ENCODE assay signal across 26 cellular contexts in genomic region chr3:25465266-25465860, GRCh38. TPM values are rescaled to one million over a fixed set of nuclear protein-coding genes. Genes with fewer than 3 reads are reported as not detected.
"Had no signal": no experiment of that assay in that cellular context is flagged by ENCODE, and none has a peak within 500 bp of the region (broad histone marks: within the 10 kb centered on the region; RNA-seq: fewer than 3 reads in every experiment).

No MANE protein-coding gene starts in this region.

- H3K27ac Mint-ChIP-seq: activated naive CD4-positive, alpha-beta T cell treated with anti-CD3 and anti-CD28 coated beads, Interleukin-2, amount 50 U/mL, for 24 hours; activated T-cell treated with anti-CD3 and anti-CD28 coated beads, Interleukin-2, amount 50 U/mL, for 72 hours; nephron progenitor cell; stimulated activated naive CD8-positive, alpha-beta T cell treated with anti-CD3 and anti-CD28 coated beads, Interleukin-15, amount 100 ng/mL, for 72 hours had no signal

- H3K9me3 ChIP-seq: ascending aorta, gastroesophageal sphincter, heart left ventricle, right lobe of liver, suprapubic skin, transverse colon, vagina had no signal

- H3K27ac ChIP-seq: ascending aorta, coronary artery, right lobe of liver, suprapubic skin, transverse colon, vagina, VCaP had no signal

- H3K4me3 Mint-ChIP-seq: activated naive CD4-positive, alpha-beta T cell treated with anti-CD3 and anti-CD28 coated beads, Interleukin-2, amount 50 U/mL, for 24 hours; activated T-cell treated with anti-CD3 and anti-CD28 coated beads, Interleukin-2, amount 50 U/mL, for 72 hours; nephron progenitor cell; stimulated activated naive CD8-positive, alpha-beta T cell treated with anti-CD3 and anti-CD28 coated beads, Interleukin-15, amount 100 ng/mL, for 72 hours had no signal

- H3K4me2 ChIP-seq: smooth muscle cell had no signal

- DNase-seq: activated CD4-positive, alpha-beta T cell treated with anti-CD3 and anti-CD28 coated beads, Interleukin-2, amount 50 U/mL, for 1 hour; activated CD4-positive, CD25-positive, alpha-beta regulatory T cell treated with anti-CD3 and anti-CD28 coated beads, Interleukin-2, amount 50 U/mL, for 72 hours; activated CD8-positive, alpha-beta memory T cell treated with anti-CD3 and anti-CD28 coated beads for 24 hours; activated CD8-positive, alpha-beta memory T cell treated with anti-CD3 and anti-CD28 coated beads, Interleukin-2, amount 50 U/mL, for 48 hours; activated effector memory CD4-positive, alpha-beta T cell treated with anti-CD3 and anti-CD28 coated beads, Interleukin-2, amount 50 U/mL, for 16 hours; activated T-cell treated with anti-CD3 and anti-CD28 coated beads, Interleukin-2, amount 50 U/mL, for 72 hours; caudate nucleus; effector CD4-positive, alpha-beta T cell; heart left ventricle; midbrain; nephron progenitor cell; nucleus accumbens; right lobe of liver; stimulated activated CD4-positive, alpha-beta T cell treated with anti-CD3 and anti-CD28 coated beads, Interleukin-4, amount 100 ng/mL, for 1 hour; stimulated activated naive CD8-positive, alpha-beta T cell treated with anti-CD3 and anti-CD28 coated beads, Interleukin-15, amount 100 ng/mL, for 72 hours; T-helper 2 cell; transverse colon had no signal

- H3K4me3 ChIP-seq: ascending aorta, coronary artery, gastroesophageal sphincter, heart left ventricle, lung, right lobe of liver, smooth muscle cell, suprapubic skin, transverse colon, vagina had no signal

- ATAC-seq: activated T-cell treated with anti-CD3 and anti-CD28 coated beads, Interleukin-2, amount 50 U/mL, for 72 hours; gastroesophageal sphincter; right lobe of liver; stimulated activated naive CD8-positive, alpha-beta T cell treated with anti-CD3 and anti-CD28 coated beads, Interleukin-15, amount 100 ng/mL, for 72 hours had no signal

- H3K36me3 Mint-ChIP-seq: activated naive CD4-positive, alpha-beta T cell treated with anti-CD3 and anti-CD28 coated beads, Interleukin-2, amount 50 U/mL, for 24 hours had no signal

- H3K36me3 ChIP-seq: ascending aorta, right lobe of liver, suprapubic skin, transverse colon, vagina had no signal

- H3K27me3 ChIP-seq: ascending aorta, gastroesophageal sphincter, heart left ventricle, right lobe of liver, suprapubic skin, transverse colon, vagina had no signal

- H3K9me3 Mint-ChIP-seq: activated naive CD4-positive, alpha-beta T cell treated with anti-CD3 and anti-CD28 coated beads, Interleukin-2, amount 50 U/mL, for 24 hours; activated T-cell treated with anti-CD3 and anti-CD28 coated beads, Interleukin-2, amount 50 U/mL, for 72 hours; nephron progenitor cell; stimulated activated naive CD8-positive, alpha-beta T cell treated with anti-CD3 and anti-CD28 coated beads, Interleukin-15, amount 100 ng/mL, for 72 hours had no signal

- H3K4me1 Mint-ChIP-seq: activated naive CD4-positive, alpha-beta T cell treated with anti-CD3 and anti-CD28 coated beads, Interleukin-2, amount 50 U/mL, for 24 hours; stimulated activated naive CD8-positive, alpha-beta T cell treated with anti-CD3 and anti-CD28 coated beads, Interleukin-15, amount 100 ng/mL, for 72 hours had no signal

- H3K27me3 Mint-ChIP-seq: stimulated activated naive CD8-positive, alpha-beta T cell treated with anti-CD3 and anti-CD28 coated beads, Interleukin-15, amount 100 ng/mL, for 72 hours had no signal

RNA-seq across cellular contexts. Expression of gene RARB, which starts 37.3 kb away (rescaled TPM):
- total RNA-seq: activated T-cell treated with anti-CD3 and anti-CD28 coated beads, Interleukin-2, amount 50 U/mL, for 72 hours had no signal
